9 cellular contexts compared by ENCODE assay signal in the genomic region with DNA sequence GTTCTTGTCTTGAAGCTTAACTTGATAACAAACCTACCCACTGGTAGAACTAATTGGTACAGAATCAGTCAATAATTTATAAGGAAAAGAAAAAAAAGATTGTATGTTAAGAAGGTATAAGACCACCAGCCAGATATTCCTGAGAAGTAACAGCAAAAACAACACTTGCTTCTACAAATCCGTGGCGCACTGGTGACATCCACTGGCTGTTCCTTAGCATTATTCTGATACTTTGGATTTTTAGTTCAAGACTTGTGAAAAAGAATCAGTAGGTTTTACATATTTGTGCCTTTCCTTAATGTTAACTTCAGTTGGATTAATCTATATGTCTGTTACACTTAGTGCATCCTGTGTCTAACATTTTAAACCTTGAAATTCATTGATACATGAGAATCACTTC.
DNase-seq lines count a peak whose midpoint lies in the region; ATAC-seq and TF ChIP-seq lines count a peak whose summit lies in the region.
"Had no signal": no experiment of that assay in that cellular context is flagged by ENCODE, and none has a peak within 500 bp of the region (broad histone marks: within the 10 kb centered on the region; RNA-seq: fewer than 3 reads in every experiment).

No MANE protein-coding gene starts in this region.

- no peaks in the 10 kb centered on the region for H3K27me3 ChIP-seq in parathyroid adenoma (ENCODE audit: control insufficient read depth, insufficient read depth, low read length)
- no peaks in the 10 kb centered on the region for H3K27me3 ChIP-seq in gastroesophageal sphincter

- no peak overlapping the region for H3K27ac Mint-ChIP-seq in endothelial cell (ENCODE audit: unreplicated experiment)
- H3K27ac Mint-ChIP-seq: memory B cell had no signal

- H3K4me1 ChIP-seq in parathyroid adenoma = no peaks in the 10 kb centered on the region
- H3K4me1 ChIP-seq in gastroesophageal sphincter = no peaks in the 10 kb centered on the region

- TF ChIP-seq EP300 in gastroesophageal sphincter (IDR thresholded peaks at IDR 0.05) = no peak

- no peak for ATAC-seq in GM18861 (IDR thresholded peaks at IDR 0.05; ENCODE audit: unreplicated experiment)
- ATAC-seq in gastroesophageal sphincter = no peak

- 20 to 24% methylated on average over 2 of the region's 2 CpGs for WGBS in gastroesophageal sphincter (ENCODE audit: low coverage in 1 of 2), 2 donors

- H3K9me3 ChIP-seq in parathyroid adenoma (ENCODE audit: control insufficient read depth, low read length) (no peaks in the 10 kb centered on the region), gastroesophageal sphincter (no peaks in the 10 kb centered on the region)

- H2AFZ ChIP-seq in parathyroid adenoma = no peak overlapping the region

- no peak for TF ChIP-seq POLR2A in gastroesophageal sphincter (IDR thresholded peaks at IDR 0.05)

- no peaks in the 10 kb centered on the region for H3K27me3 Mint-ChIP-seq in endothelial cell (ENCODE audit: unreplicated experiment)
- H3K27me3 Mint-ChIP-seq: memory B cell had no signal

- TF ChIP-seq CTCF in GM12865 (IDR thresholded peaks at IDR 0.05; ENCODE audit: insufficient read depth, low read depth, low read length, missing control alignments) (peak; percentile 13), endothelial cell (IDR thresholded peaks at IDR 0.05; ENCODE audit: unreplicated experiment) (peak; percentile 19), parathyroid adenoma (IDR thresholded peaks at IDR 0.05) (peak; percentile 28), gastroesophageal sphincter (IDR thresholded peaks at IDR 0.05) (peak in 2 of 4 experiments; percentile 35 to 53)

- H3K27ac ChIP-seq in parathyroid adenoma (no peak overlapping the region), gastroesophageal sphincter (no peak overlapping the region)

- no peaks in the 10 kb centered on the region for H3K36me3 Mint-ChIP-seq in endothelial cell (ENCODE audit: low read depth, unreplicated experiment)
- H3K36me3 Mint-ChIP-seq: memory B cell had no signal

- no peak overlapping the region for H3K4me2 ChIP-seq in parathyroid adenoma (ENCODE audit: low read length)

- peaks cover 14% of the 10 kb centered on the region for H3K4me1 Mint-ChIP-seq in endothelial cell (ENCODE audit: unreplicated experiment)
- H3K4me1 Mint-ChIP-seq: memory B cell had no signal

- no peaks in the 10 kb centered on the region for H3K79me2 ChIP-seq in parathyroid adenoma

- H3K9ac ChIP-seq in parathyroid adenoma = no peak overlapping the region

- DNase-seq in GM12865 (ENCODE audit: low read depth) = no peak
- DNase-seq in NCI-H446 treated with DMSO at 0.1 percent for 48 hours (lab: John Stamatoyannopoulos, UW) = peak; percentile 53
- DNase-seq in endothelial cell (ENCODE audit: low spot score) = peak; percentile 53
- DNase-seq in SHP77 treated with DMSO at 0.1 percent for 48 hours (lab: John Stamatoyannopoulos, UW) = no peak
- DNase-seq in HuH-7.5 (ENCODE audit: low spot score) = no peak

- H3K9me3 Mint-ChIP-seq in endothelial cell (ENCODE audit: unreplicated experiment) = no peaks in the 10 kb centered on the region
- H3K9me3 Mint-ChIP-seq: memory B cell had no signal

- H3K36me3 ChIP-seq in parathyroid adenoma (ENCODE audit: control insufficient read depth, insufficient read depth, low read length) (no peaks in the 10 kb centered on the region), gastroesophageal sphincter (no peaks in the 10 kb centered on the region)

- H3K4me3 ChIP-seq in GM12865 (ENCODE audit: low read depth, low read length) = no peak overlapping the region
- no peak overlapping the region for H3K4me3 ChIP-seq in parathyroid adenoma (ENCODE audit: low read depth, low read length)
- H3K4me3 ChIP-seq in gastroesophageal sphincter = no peak overlapping the region

- H3K4me3 Mint-ChIP-seq in endothelial cell (ENCODE audit: unreplicated experiment) = no peak overlapping the region
- H3K4me3 Mint-ChIP-seq: memory B cell had no signal

Comparison
In these comparisons a context has a peak if more than half of its experiments do, and no peak if none do; other contexts are left out.
1. DNase-seq: peak in NCI-H446 treated with DMSO at 0.1 percent for 48 hours (single experiment) and endothelial cell (single experiment); none in GM12865 (single experiment), SHP77 treated with DMSO at 0.1 percent for 48 hours (single experiment) and HuH-7.5 (single experiment).